In the genomic region with DNA sequence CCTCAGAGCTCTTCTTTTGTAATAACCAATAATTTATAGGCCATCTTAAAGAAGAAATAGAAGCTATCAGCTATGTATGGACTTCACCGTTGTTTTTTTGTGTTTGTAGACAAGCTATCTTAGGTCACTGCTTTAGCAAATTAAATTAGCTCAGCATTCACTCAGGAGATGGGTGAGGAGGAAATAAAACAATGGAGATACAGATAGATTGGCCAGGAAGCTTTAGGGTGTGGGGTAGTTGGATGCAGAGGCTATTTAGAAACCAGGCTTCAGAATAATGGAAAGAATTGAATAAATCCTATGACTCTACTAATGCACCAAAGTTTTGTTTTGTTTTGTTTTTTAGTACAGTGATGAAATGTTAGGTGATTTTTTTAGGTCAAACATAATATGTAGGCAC, we compare ENCODE assay signal across 14 cellular contexts.
"Had no signal": no experiment of that assay in that cellular context is flagged by ENCODE, and none has a peak within 500 bp of the region (broad histone marks: within the 10 kb centered on the region; RNA-seq: fewer than 3 reads in every experiment).

No MANE protein-coding gene starts in this region.

- DNase-seq: activated CD4-positive, alpha-beta T cell treated with anti-CD3 and anti-CD28 coated beads for 1 hour; activated CD4-positive, alpha-beta T cell treated with anti-CD3 and anti-CD28 coated beads, Interleukin-2, amount 50 U/mL, for 48 hours; activated gamma-delta T cell; activated T-cell treated with anti-CD3 and anti-CD28 coated beads, Interleukin-2, amount 50 U/mL, for 4 hours; anterior cingulate cortex; effector CD4-positive, alpha-beta T cell; natural killer cell; stimulated activated CD4-positive, alpha-beta T cell treated with anti-CD3 and anti-CD28 coated beads, Interleukin-12 subunit alpha, Interleukin-12 subunit beta, amount 100 ng/mL, for 4 hours; stimulated activated CD4-positive, alpha-beta T cell treated with anti-CD3 and anti-CD28 coated beads, Interleukin-2, amount 100 ng/mL, for 48 hours; stimulated activated CD8-positive, alpha-beta memory T cell treated with anti-CD3 and anti-CD28 coated beads, Interleukin-4, amount 100 ng/mL, for 48 hours; T-helper 9 cell had no signal

- H3K4me3 ChIP-seq: prostate gland, thyroid gland, vagina had no signal

- H3K4me1 ChIP-seq: prostate gland had no signal

- H3K9me3 ChIP-seq: prostate gland, thyroid gland, vagina had no signal

- ATAC-seq: activated T-cell treated with anti-CD3 and anti-CD28 coated beads, Interleukin-2, amount 50 U/mL, for 4 hours; natural killer cell had no signal

- H3K36me3 ChIP-seq: prostate gland, thyroid gland had no signal

- H3K27me3 ChIP-seq: thyroid gland, vagina had no signal

- H3K27ac ChIP-seq: prostate gland, vagina had no signal
